18 cellular contexts compared by ENCODE assay signal in the genomic region with DNA sequence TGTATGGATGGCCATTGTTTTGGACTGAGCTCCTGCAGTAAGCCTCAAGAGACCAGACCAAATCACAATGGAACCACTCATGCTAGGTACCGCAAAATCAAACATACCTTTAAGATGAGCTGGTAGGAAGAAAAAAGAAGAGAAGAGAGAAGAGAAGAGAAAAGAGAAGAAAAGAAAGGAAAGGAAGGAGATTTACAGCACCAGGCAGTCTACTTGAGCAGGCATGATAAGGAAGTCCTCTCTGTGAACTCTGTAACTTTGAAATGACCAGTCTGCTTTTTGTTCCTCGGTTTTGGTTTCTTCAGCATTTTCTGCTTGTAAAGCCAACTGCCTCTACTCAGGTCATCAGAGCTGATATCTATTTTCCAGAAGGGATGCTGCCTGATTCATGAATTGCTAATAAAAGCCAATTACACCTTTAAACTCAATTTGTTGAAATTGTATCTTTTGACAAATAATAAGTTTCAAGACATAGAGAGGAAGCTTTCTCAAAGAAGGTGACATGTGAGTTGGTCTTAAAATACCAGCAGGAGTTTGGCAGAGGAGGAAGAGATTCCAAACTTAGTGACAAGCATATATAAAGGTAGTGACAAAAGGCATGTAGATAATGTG.
DNase-seq lines count a peak whose midpoint lies in the region; ATAC-seq, FAIRE-seq and TF ChIP-seq lines count a peak whose summit lies in the region.
"Had no signal": no experiment of that assay in that cellular context is flagged by ENCODE, and none has a peak within 500 bp of the region (broad histone marks: within the 10 kb centered on the region; RNA-seq: fewer than 3 reads in every experiment).

No MANE protein-coding gene starts in this region.

- BruUV-seq in PC-3 (replicated peaks; lab: Mats Ljungman, UMichigan), result no TSS peak

- H3K4me2 ChIP-seq in A549 (no peak overlapping the region), GM23338 (no peak overlapping the region), PC-3 (ENCODE audit: low read length) (no peak overlapping the region)
- H3K4me2 ChIP-seq: BLaER1 had no signal

- no peak for TF ChIP-seq POLR2A in A549 (IDR thresholded peaks at IDR 0.05; ENCODE audit: low read length)

- TF ChIP-seq CTCF in A549 (IDR thresholded peaks at IDR 0.05) (no peak), GM23338 (conservative IDR thresholded peaks at IDR 0.05; ENCODE audit: low read depth in 2 of 2) (no peak), PC-3 (conservative IDR thresholded peaks at IDR 0.05; ENCODE audit: low read depth, low read length) (no peak)

- H3K36me3 Mint-ChIP-seq in GM23338 (ENCODE audit: low read depth), result no peaks in the 10 kb centered on the region
- H3K36me3 Mint-ChIP-seq: CD14-positive monocyte; CD4-positive, alpha-beta memory T cell had no signal

- H3K27ac Mint-ChIP-seq in GM23338, result no peak overlapping the region
- H3K27ac Mint-ChIP-seq: CD14-positive monocyte; CD4-positive, alpha-beta memory T cell; H9 had no signal

- H3K4me3 Mint-ChIP-seq in GM23338, result no peak overlapping the region
- H3K4me3 Mint-ChIP-seq: CD14-positive monocyte; CD4-positive, alpha-beta memory T cell; H9 had no signal

- DNase-seq in A549 (ENCODE audit: low read depth in 1 of 2, low spot score in 1 of 2) (no peak), GM23338 (ENCODE audit: low spot score) (no peak), PC-3 (peak; percentile 33), left colon (no peak), HTR-8/SVneo (ENCODE audit: insufficient read length, low spot score) (no peak), DMS153 treated with DMSO at 0.1 percent for 48 hours (lab: John Stamatoyannopoulos, UW; ENCODE audit: unreplicated experiment) (no peak)
- no peak for DNase-seq in activated effector memory CD4-positive, alpha-beta T cell treated with anti-CD3 and anti-CD28 coated beads, Interleukin-2, amount 50 U/mL, for 16 hours
- DNase-seq: CD4-positive, alpha-beta memory T cell; DMS153; DMS79 treated with DMSO at 0.1 percent for 48 hours; GF-D8; H9; IMR-90; KBM-7 had no signal

- no peak for FAIRE-seq in A549 (lab: Jason Lieb, UNC)
- FAIRE-seq in HTR-8/SVneo (lab: Jason Lieb, UNC), result no peak
- FAIRE-seq: A204.1, H1 had no signal

- ATAC-seq in A549 (no peak), GM23338 (no peak), PC-3 (no peak), left colon (peak; percentile 35)

- no peaks in the 10 kb centered on the region for H3K9me3 ChIP-seq in A549
- H3K9me3 ChIP-seq in PC-3 (ENCODE audit: low read length), result no peaks in the 10 kb centered on the region

- H3F3A ChIP-seq in GM23338 (replicated peaks; ENCODE audit: low read depth), result no peaks in the 10 kb centered on the region
- H3F3A ChIP-seq in PC-3 (ENCODE audit: low read length, unreplicated experiment), result peaks cover 5% of the 10 kb centered on the region

- CTCF ChIA-PET in A549 (lab: Yijun Ruan, JAX), result interaction anchor here (2.8 kb wide), 1 partner anchor 9 kb away, joined by 12 read pairs; no protein-coding TSS in a partner anchor
- CTCF ChIA-PET in PC-3 (lab: Charles Lee), result interaction anchor here (0.6 kb wide), 1 partner anchor 122 kb away, joined by 3 read pairs; no protein-coding TSS in a partner anchor

- H4K20me1 ChIP-seq in GM23338 (replicated peaks; ENCODE audit: insufficient read depth) (no peaks in the 10 kb centered on the region), PC-3 (ENCODE audit: low read length) (no peaks in the 10 kb centered on the region)
- H4K20me1 ChIP-seq: BLaER1 had no signal

- H3K27me3 ChIP-seq in GM23338 (ENCODE audit: insufficient read depth) (peaks cover 5% of the 10 kb centered on the region; the same call in 1 of the 2 replicates), PC-3 (ENCODE audit: low read length) (no peaks in the 10 kb centered on the region)
- H3K27me3 ChIP-seq: BLaER1 had no signal

- no peak for TF ChIP-seq EP300 in A549 (IDR thresholded peaks at IDR 0.05)

- H3K4me3 ChIP-seq in A549 (no peak overlapping the region), GM23338 (no peak overlapping the region), PC-3 (ENCODE audit: low read length) (no peak overlapping the region)
- H3K4me3 ChIP-seq: BLaER1 had no signal

- no peak for TF ChIP-seq RAD21 in A549 (conservative IDR thresholded peaks at IDR 0.05 in 1 of 2, IDR thresholded peaks at IDR 0.05 in 1 of 2)

- 0 out of 2 replicates have a peak overlapping the region, but pooled peaks have one; percentile 32 for H2AFZ ChIP-seq in GM23338
- no peak overlapping the region for H2AFZ ChIP-seq in PC-3 (ENCODE audit: low read length)

- peak overlapping the region; percentile 36 to 63; a peak in 4 of 6 replicates for H3K27ac ChIP-seq in A549
- H3K27ac ChIP-seq in GM23338 (ENCODE audit: low read depth), result no peak overlapping the region
- H3K27ac ChIP-seq in PC-3 (ENCODE audit: low read length), result no peak overlapping the region
- H3K27ac ChIP-seq: BLaER1 had no signal

- no peaks in the 10 kb centered on the region for H3K27me3 Mint-ChIP-seq in GM23338 (ENCODE audit: insufficient read depth, low read depth, poor library complexity)

- no peaks in the 10 kb centered on the region; the same call in 2 of the 3 replicates for H3K4me1 Mint-ChIP-seq in GM23338
- H3K4me1 Mint-ChIP-seq: CD14-positive monocyte; CD4-positive, alpha-beta memory T cell had no signal

- intact Hi-C loops in PC-3 (cut with micrococcal nuclease) (no loop called here), left colon (cut with DNase I, micrococcal nuclease) (no loop called here)

- H3K9me2 ChIP-seq in GM23338 (ENCODE audit: insufficient read depth) (no peaks in the 10 kb centered on the region), PC-3 (replicated peaks; ENCODE audit: low read length) (0 out of 2 replicates have a peak, but pooled peaks cover 4% of the 10 kb centered on the region)

- no peak overlapping the region for H3K9ac ChIP-seq in PC-3 (ENCODE audit: low read length)
- H3K9ac ChIP-seq: BLaER1 had no signal

- no peaks in the 10 kb centered on the region for H3K79me2 ChIP-seq in GM23338 (replicated peaks; ENCODE audit: insufficient read depth)
- H3K79me2 ChIP-seq in PC-3 (ENCODE audit: low read length), result no peaks in the 10 kb centered on the region

- H3K9me3 Mint-ChIP-seq in GM23338, result no peaks in the 10 kb centered on the region
- H3K9me3 Mint-ChIP-seq: CD4-positive, alpha-beta memory T cell; H9 had no signal

- POLR2A ChIA-PET in A549 (lab: Yijun Ruan, JAX), result no interaction called here
- POLR2A ChIA-PET in PC-3 (lab: Charles Lee; ENCODE audit: unreplicated experiment), result no interaction called here

- WGBS in A549 (ENCODE audit: missing lambda C conversion rate), result 82% methylated on average over 1 of the region's 2 CpGs

- H3K4me1 ChIP-seq in A549, result peaks cover 31% of the 10 kb centered on the region
- H3K4me1 ChIP-seq in GM23338 (ENCODE audit: insufficient read depth), result no peaks in the 10 kb centered on the region
- H3K4me1 ChIP-seq in PC-3 (ENCODE audit: insufficient read depth, low read length), result peaks cover 26% of the 10 kb centered on the region

- H3K36me3 ChIP-seq in GM23338 (ENCODE audit: insufficient read depth) (no peaks in the 10 kb centered on the region; the same call in 1 of the 2 replicates), PC-3 (ENCODE audit: low read depth, low read length) (no peaks in the 10 kb centered on the region)
- H3K36me3 ChIP-seq: BLaER1 had no signal

TF ChIP-seq in A549, 52 proteins besides CTCF, POLR2A, EP300 and RAD21:
- TF ChIP-seq BHLHE40 (IDR thresholded peaks at IDR 0.05; ENCODE audit: low read depth, low read length) (no peak), ESRRA (IDR thresholded peaks at IDR 0.05; ENCODE audit: borderline replicate concordance, low read length) (no peak), NR3C1 (IDR thresholded peaks at IDR 0.05) (no peak), MAFK (IDR thresholded peaks at IDR 0.05; ENCODE audit: partially characterized antibody) (no peak)
- TF ChIP-seq, protein P1, sequence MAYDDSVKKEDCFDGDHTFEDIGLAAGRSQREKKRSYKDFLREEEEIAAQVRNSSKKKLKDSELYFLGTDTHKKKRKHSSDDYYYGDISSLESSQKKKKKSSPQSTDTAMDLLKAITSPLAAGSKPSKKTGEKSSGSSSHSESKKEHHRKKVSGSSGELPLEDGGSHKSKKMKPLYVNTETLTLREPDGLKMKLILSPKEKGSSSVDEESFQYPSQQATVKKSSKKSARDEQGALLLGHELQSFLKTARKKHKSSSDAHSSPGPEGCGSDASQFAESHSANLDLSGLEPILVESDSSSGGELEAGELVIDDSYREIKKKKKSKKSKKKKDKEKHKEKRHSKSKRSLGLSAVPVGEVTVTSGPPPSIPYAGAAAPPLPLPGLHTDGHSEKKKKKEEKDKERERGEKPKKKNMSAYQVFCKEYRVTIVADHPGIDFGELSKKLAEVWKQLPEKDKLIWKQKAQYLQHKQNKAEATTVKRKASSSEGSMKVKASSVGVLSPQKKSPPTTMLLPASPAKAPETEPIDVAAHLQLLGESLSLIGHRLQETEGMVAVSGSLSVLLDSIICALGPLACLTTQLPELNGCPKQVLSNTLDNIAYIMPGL (CRISPR knock-in tag; IDR thresholded peaks at IDR 0.05; ENCODE audit: borderline replicate concordance), result no peak

TF ChIP-seq in GM23338, 12 proteins besides CTCF, POLR2A, EP300 and RAD21 (continues in another document):
- TF ChIP-seq, protein P2, sequence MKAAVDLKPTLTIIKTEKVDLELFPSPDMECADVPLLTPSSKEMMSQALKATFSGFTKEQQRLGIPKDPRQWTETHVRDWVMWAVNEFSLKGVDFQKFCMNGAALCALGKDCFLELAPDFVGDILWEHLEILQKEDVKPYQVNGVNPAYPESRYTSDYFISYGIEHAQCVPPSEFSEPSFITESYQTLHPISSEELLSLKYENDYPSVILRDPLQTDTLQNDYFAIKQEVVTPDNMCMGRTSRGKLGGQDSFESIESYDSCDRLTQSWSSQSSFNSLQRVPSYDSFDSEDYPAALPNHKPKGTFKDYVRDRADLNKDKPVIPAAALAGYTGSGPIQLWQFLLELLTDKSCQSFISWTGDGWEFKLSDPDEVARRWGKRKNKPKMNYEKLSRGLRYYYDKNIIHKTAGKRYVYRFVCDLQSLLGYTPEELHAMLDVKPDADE (IDR thresholded peaks at IDR 0.05), result no peak
- no peak for TF ChIP-seq ZNF331 (CRISPR knock-in tag; IDR thresholded peaks at IDR 0.05; ENCODE audit: low read depth)
- TF ChIP-seq NANOG (IDR thresholded peaks at IDR 0.05; ENCODE audit: borderline replicate concordance), result no peak

Comparison
In these comparisons a context has a peak if more than half of its experiments do, and no peak if none do; other contexts are left out.
1. H3K27ac ChIP-seq: peak in A549 (2 of 2); none in GM23338 (single experiment) and PC-3 (single experiment).